ENCODE assay signal across 8 cellular contexts in genomic region chr4:145792429-145792828, GRCh38.
"Had no signal": no experiment of that assay in that cellular context is flagged by ENCODE, and none has a peak within 500 bp of the region (broad histone marks: within the 10 kb centered on the region; RNA-seq: fewer than 3 reads in every experiment).

No MANE protein-coding gene starts in this region.

- H3K27ac ChIP-seq: HL-60 had no signal

- H3K9me3 Mint-ChIP-seq: HFFc6, IgD-negative memory B cell had no signal

- FAIRE-seq: HepG2 had no signal

- H3K36me3 ChIP-seq: HAP-1 had no signal

- H3K4me3 ChIP-seq: HAP-1 had no signal

- H3K4me3 Mint-ChIP-seq: HFFc6, IgD-negative memory B cell had no signal

- DNase-seq: GOT3, H7, HFFc6 had no signal

- ATAC-seq: HCT116, HepG2 had no signal

- H3K27ac Mint-ChIP-seq: HFFc6, IgD-negative memory B cell had no signal

- H3K27me3 Mint-ChIP-seq: IgD-negative memory B cell had no signal

- H3K4me1 ChIP-seq: HAP-1 had no signal

- H3K9me3 ChIP-seq: HAP-1 had no signal

- H3K4me1 Mint-ChIP-seq: IgD-negative memory B cell had no signal
